Comparison of ENCODE assay signal across 20 cellular contexts in the genomic region with DNA sequence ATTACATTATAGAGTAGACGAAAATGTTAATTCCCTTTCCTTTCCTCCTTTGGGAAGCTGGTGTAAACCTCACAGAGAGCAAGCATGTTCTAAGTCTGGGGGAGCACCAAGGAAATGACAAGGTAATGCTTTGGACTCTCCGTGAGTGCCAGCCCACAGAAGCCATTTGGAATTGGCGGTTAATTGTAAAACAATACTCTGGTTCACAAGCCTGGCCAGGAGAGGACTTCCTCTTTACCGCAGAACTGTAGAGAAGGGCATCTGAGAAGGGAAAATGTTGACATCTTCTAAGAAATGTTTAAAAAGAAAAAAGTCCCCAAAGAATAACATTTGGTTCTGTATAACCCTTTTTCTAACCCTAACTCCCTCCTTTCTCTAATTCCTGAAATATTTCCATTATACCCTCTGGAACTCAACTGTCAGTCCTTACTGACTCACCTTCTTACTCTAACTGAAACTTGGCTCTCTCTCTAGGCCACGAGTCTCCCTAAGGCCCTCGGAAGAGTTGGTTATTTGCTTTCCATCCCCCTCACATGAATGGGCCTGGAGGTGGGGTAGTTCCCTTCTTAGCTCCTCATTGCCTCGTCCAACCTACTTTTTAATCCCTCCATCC.
DNase-seq lines count a peak whose midpoint lies in the region; TF ChIP-seq lines count a peak whose summit lies in the region.
"Had no signal": no experiment of that assay in that cellular context is flagged by ENCODE, and none has a peak within 500 bp of the region (broad histone marks: within the 10 kb centered on the region; RNA-seq: fewer than 3 reads in every experiment).

No MANE protein-coding gene starts in this region.

- H3K36me3 ChIP-seq in right atrium auricular region (no peaks in the 10 kb centered on the region), left ventricle myocardium inferior (no peaks in the 10 kb centered on the region)
- H3K36me3 ChIP-seq: ovary had no signal

- no peak for DNase-seq in right atrium auricular region (ENCODE audit: low spot score)
- no peak for DNase-seq in left ventricle myocardium inferior
- peak; percentile 40 for DNase-seq in amniotic epithelial cell (ENCODE audit: low read depth)
- peak; percentile 19 for DNase-seq in hepatic stellate cell (ENCODE audit: low spot score)
- no peak for DNase-seq in hypothalamus (lab: John Stamatoyannopoulos, UW)
- DNase-seq in NCI-H187 treated with DMSO at 0.1 percent for 48 hours (lab: John Stamatoyannopoulos, UW), result no peak
- DNase-seq in pons (ENCODE audit: low spot score), result no peak
- no peak for DNase-seq in Kasumi-1 (lab: John Stamatoyannopoulos, UW)
- DNase-seq: ACHN; activated CD4-positive, alpha-beta memory T cell treated with anti-CD3 and anti-CD28 coated beads for 36 hours; activated naive CD8-positive, alpha-beta T cell treated with anti-CD3 and anti-CD28 coated beads for 36 hours; activated T-cell treated with anti-CD3 and anti-CD28 coated beads, Interleukin-2, amount 50 U/mL, for 48 hours; COR-L47; NCI-H1436 treated with DMSO at 0.1 percent for 48 hours; NCI-H524; ovary; PC-9; SW 1271 had no signal

- H3K27ac ChIP-seq in right atrium auricular region, result peak overlapping the region; percentile 23 to 49
- H3K27ac ChIP-seq in left ventricle myocardium inferior (replicated peaks), result no peak overlapping the region
- H3K27ac ChIP-seq: HL-60, KMS-11, ovary, PC-9 had no signal

- no peak for TF ChIP-seq CTCF in right atrium auricular region (IDR thresholded peaks at IDR 0.05)
- TF ChIP-seq CTCF in left ventricle myocardium inferior (IDR thresholded peaks at IDR 0.05; ENCODE audit: borderline replicate concordance), result no peak

- intact Hi-C loops in left ventricle myocardium inferior (cut with micrococcal nuclease), result no loop called here

- H3K4me3 ChIP-seq in right atrium auricular region (no peak overlapping the region), left ventricle myocardium inferior (no peak overlapping the region)
- H3K4me3 ChIP-seq: ovary, PC-9 had no signal

- H3K9me3 ChIP-seq in right atrium auricular region, result no peaks in the 10 kb centered on the region
- H3K9me3 ChIP-seq in left ventricle myocardium inferior (replicated peaks), result no peaks in the 10 kb centered on the region
- H3K9me3 ChIP-seq: ovary had no signal

- H3K4me1 ChIP-seq in right atrium auricular region, result peaks cover 0 to 19% of the 10 kb centered on the region in 2 donors
- H3K4me1 ChIP-seq in left ventricle myocardium inferior, result peaks cover 3% of the 10 kb centered on the region

- H3K27me3 ChIP-seq in right atrium auricular region, result no peaks in the 10 kb centered on the region
- H3K27me3 ChIP-seq in left ventricle myocardium inferior (ENCODE audit: low read depth), result no peaks in the 10 kb centered on the region
- H3K27me3 ChIP-seq: ovary had no signal

Comparison
In these comparisons a context has a peak if more than half of its experiments do, and no peak if none do; other contexts are left out.
1. DNase-seq: peak in amniotic epithelial cell (single experiment) and hepatic stellate cell (single experiment); none in right atrium auricular region (single experiment), left ventricle myocardium inferior (single experiment), hypothalamus (0 of 51), NCI-H187 treated with DMSO at 0.1 percent for 48 hours (single experiment), pons (single experiment) and Kasumi-1 (0 of 2).